ENCODE assay signal across 19 cellular contexts in the genomic region with DNA sequence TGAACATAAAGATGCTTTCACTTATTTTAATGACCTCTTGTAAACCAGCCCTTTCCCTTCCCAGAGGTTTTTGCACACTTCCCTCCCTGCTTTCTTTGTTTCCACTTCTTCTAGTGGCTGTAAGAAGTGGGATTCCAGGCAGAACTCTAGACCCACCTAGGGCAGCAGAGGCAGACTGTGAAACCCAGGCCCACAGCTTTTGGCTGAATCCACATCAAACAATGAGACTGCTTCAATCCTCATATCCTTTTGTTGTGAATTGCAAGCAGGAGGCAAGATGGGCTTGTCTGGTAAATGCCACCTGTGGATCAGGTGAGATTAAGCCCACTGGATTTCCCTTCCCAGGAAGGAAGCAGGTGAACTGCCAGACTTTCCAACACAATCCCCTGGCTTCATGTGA.
"Had no signal": no experiment of that assay in that cellular context is flagged by ENCODE, and none has a peak within 500 bp of the region (broad histone marks: within the 10 kb centered on the region; RNA-seq: fewer than 3 reads in every experiment).

No MANE protein-coding gene starts in this region.

- H3K36me3 ChIP-seq: heart right ventricle, left ventricle myocardium inferior, lower lobe of right lung, neutrophil, right lobe of liver, suprapubic skin, thyroid gland had no signal

- DNase-seq: effector CD4-positive, alpha-beta T cell; foreskin melanocyte; heart right ventricle; immature natural killer cell; left cardiac atrium; left ventricle myocardium inferior; lower lobe of right lung; naive B cell; psoas muscle; retina; right lobe of liver; stimulated activated CD4-positive, alpha-beta T cell treated with anti-CD3 and anti-CD28 coated beads, Interleukin-4, amount 100 ng/mL, for 1 hour; stimulated activated CD8-positive, alpha-beta memory T cell treated with anti-CD3 and anti-CD28 coated beads, Interleukin-4, amount 100 ng/mL, for 48 hours; stimulated activated naive CD8-positive, alpha-beta T cell treated with anti-CD3 and anti-CD28 coated beads, Interleukin-15, Interleukin-2, amounts not matched to agents 100 U/mL and 50 U/mL, for 24 hours; thyroid gland had no signal

- H3K4me3 ChIP-seq: coronary artery, heart right ventricle, left ventricle myocardium inferior, lower lobe of right lung, psoas muscle, right lobe of liver, suprapubic skin, thyroid gland had no signal

- H3K27ac ChIP-seq: coronary artery, heart right ventricle, left ventricle myocardium inferior, lower lobe of right lung, neutrophil, psoas muscle, right lobe of liver, suprapubic skin, thyroid gland had no signal

- ATAC-seq: heart right ventricle; left cardiac atrium; lower lobe of right lung; psoas muscle; right lobe of liver; stimulated activated effector memory CD8-positive, alpha-beta T cell treated with anti-CD3 and anti-CD28 coated beads, Interleukin-12 subunit alpha, Interleukin-12 subunit beta, amount 100 ng/mL, for 72 hours; stimulated activated naive CD8-positive, alpha-beta T cell treated with anti-CD3 and anti-CD28 coated beads, Interleukin-15, Interleukin-2, amounts not matched to agents 100 U/mL and 50 U/mL, for 24 hours had no signal

- H3K27me3 ChIP-seq: right lobe of liver, thyroid gland had no signal

- H3K9me3 ChIP-seq: heart right ventricle, left ventricle myocardium inferior, lower lobe of right lung, neutrophil, psoas muscle, right lobe of liver, suprapubic skin, thyroid gland had no signal

- H3K4me1 ChIP-seq: heart right ventricle, left ventricle myocardium inferior, lower lobe of right lung, psoas muscle, right lobe of liver, suprapubic skin, thyroid gland had no signal
